Comparison of ENCODE assay signal across 12 cellular contexts in the genomic region with DNA sequence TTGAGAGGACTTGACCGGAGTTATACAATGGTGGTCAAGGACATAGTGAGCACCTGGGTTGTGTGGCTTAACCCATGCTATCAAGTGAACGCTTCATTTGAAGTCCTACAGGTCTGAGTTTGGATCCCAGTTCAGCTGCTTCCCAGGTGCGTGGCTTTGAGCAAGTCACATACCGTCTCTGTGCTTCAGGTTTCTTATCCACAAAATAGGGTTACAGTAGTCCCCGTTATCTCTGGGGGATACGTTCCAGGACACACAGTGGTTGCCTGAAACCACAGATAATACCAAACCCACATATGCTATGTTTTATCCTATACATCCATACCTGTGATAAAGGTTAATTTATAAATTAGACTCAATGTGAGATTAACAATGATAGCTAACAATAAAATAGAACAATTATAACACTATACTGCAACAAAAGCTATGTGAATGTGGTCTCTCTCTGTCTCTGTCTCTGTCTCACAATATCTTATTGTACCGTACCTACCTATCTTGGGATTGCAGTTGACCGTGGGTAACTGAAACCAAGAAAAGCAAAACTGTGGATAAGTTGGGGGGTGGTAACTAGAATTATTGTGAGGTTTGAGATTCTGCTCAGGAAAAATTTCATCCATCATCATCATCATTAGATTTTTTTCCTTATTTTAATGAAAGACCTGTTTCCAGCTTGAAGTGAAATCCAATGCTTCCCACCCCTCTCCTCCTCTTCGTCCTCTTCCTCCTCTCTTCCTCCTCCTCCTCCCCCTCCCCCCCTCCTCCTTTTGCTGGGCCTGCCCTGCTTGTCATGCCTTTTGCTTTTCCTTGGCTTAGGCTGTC. TPM values are rescaled to one million over a fixed set of nuclear protein-coding genes. Genes with fewer than 3 reads are reported as not detected.
DNase-seq lines count a peak whose midpoint lies in the region; ATAC-seq, FAIRE-seq and TF ChIP-seq lines count a peak whose summit lies in the region.
"Had no signal": no experiment of that assay in that cellular context is flagged by ENCODE, and none has a peak within 500 bp of the region (broad histone marks: within the 10 kb centered on the region; RNA-seq: fewer than 3 reads in every experiment).

No MANE protein-coding gene starts in this region.

- peaks cover 6 to 86% (median 23%) of the 10 kb centered on the region in 3 donors for H3K36me3 Mint-ChIP-seq in CD8-positive, alpha-beta memory T cell

- H3K9me3 ChIP-seq in A549 (no peaks in the 10 kb centered on the region), adrenal gland (replicated peaks in 1 of 3) (no peaks in the 10 kb centered on the region), muscle layer of duodenum (ENCODE audit: control insufficient read depth in 1 of 2, low read length in 2 of 2) (no peaks in the 10 kb centered on the region)
- no peaks in the 10 kb centered on the region for H3K9me3 ChIP-seq in CD8-positive, alpha-beta memory T cell (ENCODE audit: low read length)

- POLR2A ChIA-PET in A549 (lab: Yijun Ruan, JAX) = interaction anchor here (0.5 to 2.0 kb wide), 5 partner anchors 19 to 40 kb away, joined by 3 to 8 read pairs (median 3); no protein-coding TSS in a partner anchor
- POLR2A ChIA-PET in CD8-positive, alpha-beta memory T cell (lab: Charles Lee) = interaction anchor here (1.1 to 1.5 kb wide), 2 partner anchors 15 to 83 kb away, joined by 3 to 4 read pairs; no protein-coding TSS in a partner anchor

- no peaks in the 10 kb centered on the region for H3K27me3 ChIP-seq in CD8-positive, alpha-beta memory T cell (ENCODE audit: insufficient read depth, low read length, poor library complexity, severe bottlenecking)
- H3K27me3 ChIP-seq in adrenal gland (no peaks in the 10 kb centered on the region), muscle layer of duodenum (ENCODE audit: low read depth, low read length) (no peaks in the 10 kb centered on the region)

- peaks cover 20% of the 10 kb centered on the region for H3K36me3 ChIP-seq in CD8-positive, alpha-beta memory T cell (ENCODE audit: insufficient read depth, low read length)
- peaks cover 0 to 15% of the 10 kb centered on the region in 2 donors for H3K36me3 ChIP-seq in adrenal gland (replicated peaks in 1 of 2)
- peaks cover 16 to 25% of the 10 kb centered on the region in 2 donors for H3K36me3 ChIP-seq in muscle layer of duodenum (ENCODE audit: control insufficient read depth in 1 of 2, insufficient read depth in 2 of 2, low read length in 2 of 2)

- no peak for ATAC-seq in A549
- ATAC-seq in HG02759 (IDR thresholded peaks at IDR 0.05; ENCODE audit: unreplicated experiment) = no peak

- H3K4me1 Mint-ChIP-seq in CD8-positive, alpha-beta memory T cell = peaks cover 89 to 99% (median 97%) of the 10 kb centered on the region in 3 donors

- WGBS in A549 (ENCODE audit: missing lambda C conversion rate) = 93% methylated on average over 9 of the region's 9 CpGs
- WGBS in adrenal gland, 4 donors = 82 to 90% (median 85%) methylated on average over 9 of the region's 9 CpGs

- no peaks in the 10 kb centered on the region for H3K27me3 Mint-ChIP-seq in CD8-positive, alpha-beta memory T cell

- H3K4me2 ChIP-seq in A549 = peak overlapping the region; percentile 67

- TF ChIP-seq EP300 in A549 (IDR thresholded peaks at IDR 0.05) = no peak

- peak overlapping the region in 6 of 7 donors; percentile 11 to 77 (median 40) for H3K4me3 Mint-ChIP-seq in CD8-positive, alpha-beta memory T cell

- CTCF ChIA-PET in A549 (lab: Yijun Ruan, JAX) = interaction anchor here (1.0 to 14.6 kb wide), 6 partner anchors 11 to 457 kb away, joined by 3 to 135 read pairs (median 7); no protein-coding TSS in a partner anchor
- CTCF ChIA-PET in CD8-positive, alpha-beta memory T cell (lab: Charles Lee) = interaction anchor here (0.9 to 2.9 kb wide), 7 partner anchors 9 to 457 kb away, joined by 3 to 11 read pairs (median 3); no protein-coding TSS in a partner anchor

- peak overlapping the region; percentile 81 to 95 (median 90) for H3K27ac Mint-ChIP-seq in CD8-positive, alpha-beta memory T cell

- H3K27ac ChIP-seq in A549 (peak overlapping the region; percentile 78 to 83), adrenal gland (peak overlapping the region in 4 of 5 donors; percentile 35 to 89 (median 85)), muscle layer of duodenum (ENCODE audit: low read length) (peak overlapping the region; percentile 77)
- H3K27ac ChIP-seq in CD8-positive, alpha-beta memory T cell (ENCODE audit: low read depth, low read length) = peak overlapping the region; percentile 80

- TF ChIP-seq CTCF in A549 (IDR thresholded peaks at IDR 0.05) (no peak), adrenal gland (IDR thresholded peaks at IDR 0.05) (no peak)

- FAIRE-seq in A549 (lab: Jason Lieb, UNC) = no peak
- FAIRE-seq: colon, keratinocyte, RCC 7860 had no signal

- TF ChIP-seq POLR2A in A549 (IDR thresholded peaks at IDR 0.05; ENCODE audit: low read length) (no peak), adrenal gland (IDR thresholded peaks at IDR 0.05) (no peak)

- H3K4me3 ChIP-seq in A549 = peak overlapping the region; percentile 12; the same call in 1 of the 3 replicates
- peak overlapping the region; percentile 33 for H3K4me3 ChIP-seq in CD8-positive, alpha-beta memory T cell (ENCODE audit: low read length)
- H3K4me3 ChIP-seq in adrenal gland = no peak overlapping the region
- H3K4me3 ChIP-seq in muscle layer of duodenum (ENCODE audit: low read depth in 1 of 2, low read length in 2 of 2) = no peak overlapping the region

- no peak for TF ChIP-seq RAD21 in A549 (conservative IDR thresholded peaks at IDR 0.05 in 1 of 2, IDR thresholded peaks at IDR 0.05 in 1 of 2)

- H3K4me1 ChIP-seq in A549 (peaks cover 70% of the 10 kb centered on the region), adrenal gland (replicated peaks in 1 of 2) (peaks cover 19 to 38% of the 10 kb centered on the region in 2 donors), muscle layer of duodenum (ENCODE audit: control insufficient read depth in 1 of 2, insufficient read depth in 2 of 2, low read length in 2 of 2) (peaks cover 16 to 26% of the 10 kb centered on the region in 2 donors)
- peaks cover 92% of the 10 kb centered on the region for H3K4me1 ChIP-seq in CD8-positive, alpha-beta memory T cell (ENCODE audit: insufficient read depth, low read length)

- intact Hi-C loops in adrenal gland (cut with DNase I) = no loop called here

- no peaks in the 10 kb centered on the region for H3K9me3 Mint-ChIP-seq in CD8-positive, alpha-beta memory T cell

- no peak for DNase-seq in A549 (ENCODE audit: low read depth in 1 of 2, low spot score in 1 of 2)
- DNase-seq in CD8-positive, alpha-beta memory T cell = no peak
- no peak for DNase-seq in adrenal gland
- DNase-seq in GM19240 (ENCODE audit: insufficient read length, low spot score) = no peak
- DNase-seq in NCI-H748 (lab: John Stamatoyannopoulos, UW; ENCODE audit: unreplicated experiment) = no peak
- no peak for DNase-seq in DMS79 treated with DMSO at 0.1 percent for 48 hours (lab: John Stamatoyannopoulos, UW)
- DNase-seq: nucleus accumbens had no signal

TF ChIP-seq in A549, 52 proteins besides CTCF, POLR2A, EP300 and RAD21:
- TF ChIP-seq MAZ (IDR thresholded peaks at IDR 0.05; ENCODE audit: borderline replicate concordance, low read depth, low read length) (no peak), MYC (IDR thresholded peaks at IDR 0.05; ENCODE audit: borderline replicate concordance, low read length) (no peak), RNF2 (IDR thresholded peaks at IDR 0.05; ENCODE audit: borderline replicate concordance, low read depth) (no peak), ZNF302 (CRISPR knock-in tag; IDR thresholded peaks at IDR 0.05) (no peak), E2F6 (IDR thresholded peaks at IDR 0.05; ENCODE audit: borderline replicate concordance, low read depth) (0 out of 2 replicates have a peak, but pooled peaks have one; percentile 38), HDAC2 (IDR thresholded peaks at IDR 0.05) (no peak), FOXS1 (CRISPR knock-in tag; IDR thresholded peaks at IDR 0.05) (no peak), MAFK (IDR thresholded peaks at IDR 0.05; ENCODE audit: partially characterized antibody) (no peak)

RNA-seq across cellular contexts. Expression of gene LBH, which starts 22.7 kb away (rescaled TPM):
- 149 and 163 TPM in 2 replicates for polyA plus RNA-seq in A549 (2011; rRNA removed)
- polyA plus RNA-seq in A549 (2012; cell fraction: cytosol; rRNA removed) = 174 and 289 TPM in 2 replicates
- 195 and 198 TPM in 2 replicates for polyA plus RNA-seq in A549 (2012; cell fraction: nucleus; rRNA removed)
- 197 to 273 TPM (median 216 TPM) in 3 replicates for polyA plus RNA-seq in A549 (2017; fragmentation: RNase III; extraction: RNeasy Plus Mini Kit Qiagen cat#74134 plus additional on column Dnase treatment)
- 226 and 241 TPM in 2 replicates for polyA minus RNA-seq in A549 (2011; rRNA and poly(A)+ RNA removed)
- 100 to 1,000 TPM; 115 to 121 TPM for total RNA-seq in CD8-positive, alpha-beta memory T cell
- 156 TPM for polyA plus RNA-seq in CD8-positive, alpha-beta memory T cell
- 10 to 100 TPM; 11.2 to 76.4 (median 16.1) TPM for total RNA-seq in adrenal gland
- 10 to 100 TPM in 1 of 3 donors, 1 to 10 TPM in 2; 7.6 to 11.3 (median 8.2) TPM for polyA plus RNA-seq in adrenal gland

Comparison
In these comparisons a context has a peak if more than half of its experiments do, and no peak if none do; other contexts are left out.
1. H3K4me3 ChIP-seq: peak in A549 (single experiment) and CD8-positive, alpha-beta memory T cell (single experiment); none in adrenal gland (0 of 4) and muscle layer of duodenum (0 of 2).
2. RNA of gene LBH, which starts 22.7 kb away (polyA plus RNA-seq): 149 to 289 TPM in A549 and 156 TPM in CD8-positive, alpha-beta memory T cell (single experiment); 7.6 to 11.3 TPM in adrenal gland; every median in the first group is over 10 times any median in the second.
3. Peak in every context shown above with its lines, with median percentiles within 50 percentile points of each other: H3K27ac ChIP-seq.